ENCODE assay signal across 21 cellular contexts in the genomic region with DNA sequence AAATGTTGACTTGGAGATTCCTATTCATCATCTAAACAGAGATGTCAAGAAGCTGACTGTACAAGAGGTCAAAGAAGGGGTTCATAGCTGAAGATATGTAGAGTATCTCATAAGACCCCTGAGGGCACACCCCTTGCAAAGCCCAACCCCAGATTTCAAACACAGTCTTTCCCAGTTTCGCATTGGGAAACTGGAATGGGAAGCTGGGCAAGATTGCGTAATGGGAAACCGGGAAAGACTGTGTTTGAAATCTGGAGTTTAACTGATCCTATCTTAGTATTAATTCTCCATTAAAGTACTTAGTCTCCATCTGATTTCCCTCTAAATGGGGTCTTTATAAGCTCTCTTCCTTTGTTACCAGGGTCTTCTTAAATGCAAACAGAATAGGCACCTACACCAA.
DNase-seq lines count a peak whose midpoint lies in the region; ATAC-seq, FAIRE-seq and TF ChIP-seq lines count a peak whose summit lies in the region.
"Had no signal": no experiment of that assay in that cellular context is flagged by ENCODE, and none has a peak within 500 bp of the region (broad histone marks: within the 10 kb centered on the region; RNA-seq: fewer than 3 reads in every experiment).

No MANE protein-coding gene starts in this region.

- ATAC-seq in A549: no peak
- ATAC-seq in K562: no peak
- no peak for ATAC-seq in HepG2
- no peak for ATAC-seq in effector memory CD8-positive, alpha-beta T cell (replicated peaks)

- H3K79me2 ChIP-seq in DOHH2 (ENCODE audit: control insufficient read depth, low read length): no peaks in the 10 kb centered on the region
- no peaks in the 10 kb centered on the region for H3K79me2 ChIP-seq in K562 (ENCODE audit: control insufficient read depth, insufficient read depth, low read length)
- H3K79me2 ChIP-seq in HepG2 (ENCODE audit: insufficient read depth, low read length): no peaks in the 10 kb centered on the region

- BruUV-seq in K562 (replicated peaks; lab: Mats Ljungman, UMichigan) (no TSS peak), HepG2 (replicated peaks; lab: Mats Ljungman, UMichigan) (no TSS peak)

- 76% methylated on average over 3 of the region's 3 CpGs for WGBS in A549 (ENCODE audit: missing lambda C conversion rate)
- 23% methylated on average over 3 of the region's 3 CpGs for WGBS in K562 (ENCODE audit: insufficient coverage, low coverage, missing lambda C conversion rate)
- 56% methylated on average over 3 of the region's 3 CpGs for WGBS in HepG2 (ENCODE audit: low lambda C conversion rate)

- TF ChIP-seq RAD21 in A549 (conservative IDR thresholded peaks at IDR 0.05 in 1 of 2, IDR thresholded peaks at IDR 0.05 in 1 of 2) (no peak), K562 (CRISPR knock-in tag; conservative IDR thresholded peaks at IDR 0.05 in 1 of 2, IDR thresholded peaks at IDR 0.05 in 1 of 2) (no peak), HepG2 (CRISPR knock-in tag; IDR thresholded peaks at IDR 0.05) (no peak)

- H3K4me1 Mint-ChIP-seq in effector memory CD8-positive, alpha-beta T cell (ENCODE audit: low read depth in 2 of 2): no peaks in the 10 kb centered on the region

- DNase-seq in A549 (ENCODE audit: low read depth in 1 of 2, low spot score in 1 of 2): no peak
- no peak for DNase-seq in K562 (ENCODE audit: extremely low read depth in 1 of 4, low spot score in 3 of 4)
- DNase-seq in HepG2 (ENCODE audit: low spot score): no peak
- DNase-seq in effector memory CD8-positive, alpha-beta T cell: no peak
- DNase-seq in posterior cingulate gyrus: no peak
- no peak for DNase-seq in HK-2 (ENCODE audit: unreplicated experiment)
- DNase-seq: 8988T; ACHN; CD4-positive, alpha-beta memory T cell; COR-L47; DMS153; DMS79 treated with DMSO at 0.1 percent for 48 hours; GDM1; GOT3 had no signal

- H3K27ac Mint-ChIP-seq in effector memory CD8-positive, alpha-beta T cell: no peak overlapping the region
- H3K27ac Mint-ChIP-seq: CD4-positive, alpha-beta memory T cell had no signal

- CTCF ChIA-PET in A549 (lab: Yijun Ruan, JAX): no interaction called here
- CTCF ChIA-PET in K562 (lab: Yijun Ruan, JAX; ENCODE audit: low intra/inter-chr PET ratio): no interaction called here
- CTCF ChIA-PET in HepG2 (lab: Yijun Ruan, JAX; ENCODE audit: low intra/inter-chr PET ratio, low total read pairs): no interaction called here

- no peak for TF ChIP-seq POLR2A in A549 (IDR thresholded peaks at IDR 0.05; ENCODE audit: low read length)
- no peak for TF ChIP-seq POLR2A in K562 (conservative IDR thresholded peaks at IDR 0.05)
- TF ChIP-seq POLR2A in HepG2 (IDR thresholded peaks at IDR 0.05; ENCODE audit: insufficient read depth in 1 of 2, low read depth in 2 of 2, low read length in 2 of 2): no peak

- intact Hi-C loops in K562 (cut with micrococcal nuclease) (no loop called here), HepG2 (cut with micrococcal nuclease; ENCODE audit: unreplicated experiment) (no loop called here), posterior cingulate gyrus (cut with DNase I) (no loop called here)

- H3F3A ChIP-seq in DOHH2 (ENCODE audit: control insufficient read depth, insufficient read depth): peaks cover 34% of the 10 kb centered on the region

- TF ChIP-seq EP300 in A549 (IDR thresholded peaks at IDR 0.05) (no peak), K562 (IDR thresholded peaks at IDR 0.05; ENCODE audit: low read length) (no peak), HepG2 (IDR thresholded peaks at IDR 0.05; ENCODE audit: low read depth in 2 of 2, low read length in 2 of 2) (no peak), HepG2 (CRISPR knock-in tag; IDR thresholded peaks at IDR 0.05; ENCODE audit: borderline replicate concordance) (no peak)

- H3K36me3 Mint-ChIP-seq in effector memory CD8-positive, alpha-beta T cell (ENCODE audit: insufficient read depth): no peaks in the 10 kb centered on the region

- H4K20me1 ChIP-seq in DOHH2 (ENCODE audit: control insufficient read depth, insufficient read depth, low read depth, low read length) (no peaks in the 10 kb centered on the region), K562 (replicated peaks; ENCODE audit: control insufficient read depth, insufficient read depth, low read length) (no peaks in the 10 kb centered on the region), HepG2 (ENCODE audit: insufficient read depth, low read length) (no peaks in the 10 kb centered on the region)
- H4K20me1 ChIP-seq: BLaER1 treated with 17β-estradiol and CSF1 and Interleukin-3, amounts not matched to agents 10 nM and 100 nM had no signal

- H3K9me3 ChIP-seq in A549 (no peaks in the 10 kb centered on the region), DOHH2 (ENCODE audit: control insufficient read depth, insufficient read depth, low read length) (peaks cover 14% of the 10 kb centered on the region; the same call in 1 of the 2 replicates), K562 (replicated peaks; ENCODE audit: control insufficient read depth, insufficient read depth, low read depth, low read length) (no peaks in the 10 kb centered on the region), HepG2 (ENCODE audit: low read length) (no peaks in the 10 kb centered on the region)
- H3K9me3 ChIP-seq: BLaER1 treated with 17β-estradiol and CSF1 and Interleukin-3, amounts not matched to agents 10 nM and 100 nM; HAP-1 had no signal

- H3K4me3 ChIP-seq in A549: no peak overlapping the region
- H3K4me3 ChIP-seq in DOHH2 (ENCODE audit: low read length): no peak overlapping the region
- H3K4me3 ChIP-seq in K562: no peak overlapping the region
- H3K4me3 ChIP-seq in HepG2 (replicated peaks in 1 of 3; ENCODE audit: insufficient read depth in 1 of 3, low read depth in 2 of 3, low read length in 3 of 3): no peak overlapping the region
- H3K4me3 ChIP-seq: BLaER1 treated with 17β-estradiol and CSF1 and Interleukin-3, amounts not matched to agents 10 nM and 100 nM; HAP-1 had no signal

- in situ Hi-C loops in K562 (cut with MboI) (no loop called here), HepG2 (cut with HindIII; ENCODE audit: extremely low pct_ligation_motif_present, low pct_unique_long_range_greater_than_20kb) (no loop called here)

- POLR2A ChIA-PET in A549 (lab: Yijun Ruan, JAX) (no interaction called here), K562 (lab: Yijun Ruan, JAX) (interaction anchor here (0.6 to 0.8 kb wide), 2 partner anchors 7 to 734 kb away, joined by 3 read pairs; no protein-coding TSS in a partner anchor), HepG2 (lab: Yijun Ruan, JAX) (no interaction called here)

- H2AFZ ChIP-seq in K562 (ENCODE audit: low read depth, low read length) (no peak overlapping the region), HepG2 (ENCODE audit: low read length) (no peak overlapping the region)

- H3K9me3 Mint-ChIP-seq in effector memory CD8-positive, alpha-beta T cell: no peaks in the 10 kb centered on the region

- H3K36me3 ChIP-seq in DOHH2 (ENCODE audit: control insufficient read depth, low read length): peaks cover 21% of the 10 kb centered on the region
- no peaks in the 10 kb centered on the region for H3K36me3 ChIP-seq in K562 (ENCODE audit: control insufficient read depth, insufficient read depth, low read length)
- no peaks in the 10 kb centered on the region for H3K36me3 ChIP-seq in HepG2 (replicated peaks in 1 of 2; ENCODE audit: control insufficient read depth in 1 of 2, insufficient read depth in 2 of 2, low read length in 2 of 2)
- H3K36me3 ChIP-seq: BLaER1 treated with 17β-estradiol and CSF1 and Interleukin-3, amounts not matched to agents 10 nM and 100 nM; HAP-1 had no signal

- H3K4me3 Mint-ChIP-seq in effector memory CD8-positive, alpha-beta T cell: no peak overlapping the region
- H3K4me3 Mint-ChIP-seq: CD4-positive, alpha-beta memory T cell had no signal

- FAIRE-seq in A549 (lab: Jason Lieb, UNC) (no peak), K562 (lab: Jason Lieb, UNC) (no peak), HepG2 (lab: Jason Lieb, UNC) (no peak)
- FAIRE-seq: D721Med, GM19239 had no signal

- H3K4me1 ChIP-seq in A549 (no peaks in the 10 kb centered on the region), DOHH2 (ENCODE audit: control insufficient read depth, low read length) (peaks cover 73% of the 10 kb centered on the region), K562 (replicated peaks in 1 of 2; ENCODE audit: control insufficient read depth in 2 of 2, insufficient read depth in 2 of 2, low read length in 2 of 2) (no peaks in the 10 kb centered on the region), HepG2 (ENCODE audit: insufficient read depth, low read length) (no peaks in the 10 kb centered on the region)
- H3K4me1 ChIP-seq: HAP-1 had no signal

- no peak overlapping the region for H3K4me2 ChIP-seq in A549
- peak overlapping the region; percentile 1; the same call in 1 of the 2 replicates for H3K4me2 ChIP-seq in DOHH2 (ENCODE audit: low read length)
- H3K4me2 ChIP-seq in K562 (ENCODE audit: insufficient read depth, low read length): no peak overlapping the region
- H3K4me2 ChIP-seq in HepG2 (ENCODE audit: low read depth, low read length): no peak overlapping the region
- H3K4me2 ChIP-seq: BLaER1 treated with 17β-estradiol and CSF1 and Interleukin-3, amounts not matched to agents 10 nM and 100 nM; KMS-11 had no signal

- H3K9me1 ChIP-seq in K562 (ENCODE audit: control insufficient read depth, insufficient read depth, low read length): no peaks in the 10 kb centered on the region

- no peaks in the 10 kb centered on the region for H3K9me2 ChIP-seq in DOHH2 (replicated peaks; ENCODE audit: control insufficient read depth, low read length)

- H3K9ac ChIP-seq in K562 (ENCODE audit: insufficient read depth in 1 of 2, low read depth in 2 of 2, low read length in 2 of 2) (no peak overlapping the region), HepG2 (ENCODE audit: insufficient read depth, low read depth, low read length) (no peak overlapping the region)
- H3K9ac ChIP-seq: BLaER1 treated with 17β-estradiol and CSF1 and Interleukin-3, amounts not matched to agents 10 nM and 100 nM; KMS-11 had no signal

- peaks cover 0 to 5% of the 10 kb centered on the region in 2 donors for H3K27me3 Mint-ChIP-seq in effector memory CD8-positive, alpha-beta T cell
- H3K27me3 Mint-ChIP-seq: CD4-positive, alpha-beta memory T cell had no signal

- H3K27me3 ChIP-seq in DOHH2 (ENCODE audit: control insufficient read depth, low read length) (no peaks in the 10 kb centered on the region), K562 (ENCODE audit: control insufficient read depth in 2 of 2, insufficient read depth in 2 of 2, low read length in 2 of 2) (no peaks in the 10 kb centered on the region), HepG2 (ENCODE audit: control insufficient read depth in 1 of 2, insufficient read depth in 2 of 2, low read length in 2 of 2) (no peaks in the 10 kb centered on the region)
- H3K27me3 ChIP-seq: BLaER1 treated with 17β-estradiol and CSF1 and Interleukin-3, amounts not matched to agents 10 nM and 100 nM had no signal

- H3K27ac ChIP-seq in A549 (no peak overlapping the region), DOHH2 (ENCODE audit: low read depth, low read length) (no peak overlapping the region), K562 (ENCODE audit: extremely low read depth, low read depth, low read length) (no peak overlapping the region), HepG2 (ENCODE audit: extremely low read length, insufficient read depth, low read length) (no peak overlapping the region)
- H3K27ac ChIP-seq: BLaER1 treated with 17β-estradiol and CSF1 and Interleukin-3, amounts not matched to agents 10 nM and 100 nM; HL-60; KMS-11 had no signal

- TF ChIP-seq CTCF in A549 (IDR thresholded peaks at IDR 0.05): no peak
- no peak for TF ChIP-seq CTCF in DOHH2 (IDR thresholded peaks at IDR 0.05; ENCODE audit: low read depth, low read length, poor library complexity, severe bottlenecking)
- no peak for TF ChIP-seq CTCF in K562 (IDR thresholded peaks at IDR 0.05 in 2 of 3, conservative IDR thresholded peaks at IDR 0.05 in 1 of 3; ENCODE audit: insufficient read depth in 2 of 3, low read depth in 1 of 3, low read length in 3 of 3)
- no peak for TF ChIP-seq CTCF in HepG2 (CRISPR knock-in tag; IDR thresholded peaks at IDR 0.05)
